In the genomic region with DNA sequence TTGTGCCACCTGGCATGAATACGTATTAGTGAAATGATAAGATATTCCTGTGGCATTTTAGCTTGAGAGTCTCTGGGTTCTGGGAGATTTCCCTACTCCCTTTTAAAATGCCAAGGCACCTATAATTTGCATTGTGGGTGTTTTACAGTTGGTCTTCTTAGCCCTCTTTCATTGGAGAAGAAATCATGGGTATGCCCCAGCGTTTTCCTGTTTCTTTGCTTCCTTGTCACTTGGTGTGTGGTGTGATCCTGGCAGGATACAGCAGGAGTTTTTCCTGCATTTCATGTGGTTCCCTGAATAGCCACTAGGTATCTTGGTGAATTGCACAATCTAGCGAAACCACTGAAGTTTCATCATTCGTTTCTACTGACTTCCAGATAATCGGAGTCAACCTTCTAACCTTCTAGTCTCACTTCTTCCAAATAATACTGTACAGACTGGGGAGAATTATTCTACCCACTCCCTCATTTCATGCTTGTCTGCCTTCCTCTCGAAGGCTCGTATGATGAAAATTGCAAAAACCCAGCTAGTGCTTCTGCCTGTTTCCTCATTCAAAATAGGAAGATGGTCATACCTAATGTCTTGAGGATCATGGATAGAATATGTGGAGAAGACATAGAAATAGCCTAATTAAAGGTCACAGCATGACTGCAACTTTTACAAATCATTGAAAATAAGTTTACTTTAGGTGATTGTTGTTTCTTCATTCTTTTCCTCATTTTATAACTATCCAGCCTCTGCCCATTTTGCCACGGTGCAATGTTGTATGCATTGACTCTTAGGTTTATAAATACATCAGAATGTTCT, we compare ENCODE assay signal across 1 cellular context.
TF ChIP-seq lines count a peak whose summit lies in the region.

No MANE protein-coding gene starts in this region.

TF ChIP-seq in HepG2, 621 proteins besides CTCF, POLR2A, EP300 and RAD21 (continued from another document and continues in another):
- TF ChIP-seq, protein P1, sequence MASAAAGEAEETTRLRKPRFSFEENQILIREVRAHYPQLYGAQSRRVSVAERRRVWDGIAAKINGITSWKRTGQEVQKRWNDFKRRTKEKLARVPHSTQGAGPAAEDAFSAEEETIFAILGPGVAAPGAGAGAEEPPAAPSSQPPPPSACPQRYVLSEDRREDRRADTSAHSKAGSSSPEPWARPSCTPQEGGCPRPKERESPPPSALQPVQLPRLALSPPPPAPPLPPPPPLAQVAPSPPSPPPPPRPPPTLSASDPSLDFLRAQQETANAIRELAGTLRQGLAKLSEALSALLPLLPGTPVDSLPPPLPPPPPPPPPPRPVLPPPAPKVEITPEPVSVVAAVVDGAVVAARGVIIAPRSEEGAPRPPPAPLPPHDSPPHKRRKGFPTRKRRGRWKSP (CRISPR knock-in tag; IDR thresholded peaks at IDR 0.05) = peak; percentile 51; the same call in 1 of the 2 replicates
- no peak for TF ChIP-seq XBP1 (CRISPR knock-in tag; IDR thresholded peaks at IDR 0.05)
- no peak for TF ChIP-seq ZNF615 (CRISPR knock-in tag; IDR thresholded peaks at IDR 0.05; ENCODE audit: borderline replicate concordance)
- TF ChIP-seq, protein P2, sequence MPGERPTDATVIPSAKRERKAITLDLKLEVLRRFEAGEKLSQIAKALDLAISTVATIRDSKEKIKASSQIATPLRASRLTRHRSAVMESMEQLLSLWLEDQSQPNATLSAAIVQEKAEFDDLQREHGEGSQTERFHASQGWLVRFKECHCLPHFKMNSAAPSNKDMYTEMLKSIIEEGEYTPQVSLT (CRISPR knock-in tag; IDR thresholded peaks at IDR 0.05; ENCODE audit: borderline replicate concordance, low read depth) = no peak; the same call in 1 of the 2 replicates
- TF ChIP-seq ATF1 (CRISPR knock-in tag; IDR thresholded peaks at IDR 0.05) = no peak
- no peak for TF ChIP-seq ZNF432 (CRISPR knock-in tag; IDR thresholded peaks at IDR 0.05; ENCODE audit: borderline replicate concordance)
- TF ChIP-seq TBP (CRISPR knock-in tag; IDR thresholded peaks at IDR 0.05) = no peak
- peak; percentile 58; the same call in 1 of the 2 replicates for TF ChIP-seq KAT7 (CRISPR knock-in tag; IDR thresholded peaks at IDR 0.05; ENCODE audit: borderline replicate concordance)
- TF ChIP-seq, protein P3, sequence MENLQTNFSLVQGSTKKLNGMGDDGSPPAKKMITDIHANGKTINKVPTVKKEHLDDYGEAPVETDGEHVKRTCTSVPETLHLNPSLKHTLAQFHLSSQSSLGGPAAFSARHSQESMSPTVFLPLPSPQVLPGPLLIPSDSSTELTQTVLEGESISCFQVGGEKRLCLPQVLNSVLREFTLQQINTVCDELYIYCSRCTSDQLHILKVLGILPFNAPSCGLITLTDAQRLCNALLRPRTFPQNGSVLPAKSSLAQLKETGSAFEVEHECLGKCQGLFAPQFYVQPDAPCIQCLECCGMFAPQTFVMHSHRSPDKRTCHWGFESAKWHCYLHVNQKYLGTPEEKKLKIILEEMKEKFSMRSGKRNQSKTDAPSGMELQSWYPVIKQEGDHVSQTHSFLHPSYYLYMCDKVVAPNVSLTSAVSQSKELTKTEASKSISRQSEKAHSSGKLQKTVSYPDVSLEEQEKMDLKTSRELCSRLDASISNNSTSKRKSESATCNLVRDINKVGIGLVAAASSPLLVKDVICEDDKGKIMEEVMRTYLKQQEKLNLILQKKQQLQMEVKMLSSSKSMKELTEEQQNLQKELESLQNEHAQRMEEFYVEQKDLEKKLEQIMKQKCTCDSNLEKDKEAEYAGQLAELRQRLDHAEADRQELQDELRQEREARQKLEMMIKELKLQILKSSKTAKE (CRISPR knock-in tag; IDR thresholded peaks at IDR 0.05; ENCODE audit: borderline replicate concordance) = no peak
- TF ChIP-seq, protein P4, sequence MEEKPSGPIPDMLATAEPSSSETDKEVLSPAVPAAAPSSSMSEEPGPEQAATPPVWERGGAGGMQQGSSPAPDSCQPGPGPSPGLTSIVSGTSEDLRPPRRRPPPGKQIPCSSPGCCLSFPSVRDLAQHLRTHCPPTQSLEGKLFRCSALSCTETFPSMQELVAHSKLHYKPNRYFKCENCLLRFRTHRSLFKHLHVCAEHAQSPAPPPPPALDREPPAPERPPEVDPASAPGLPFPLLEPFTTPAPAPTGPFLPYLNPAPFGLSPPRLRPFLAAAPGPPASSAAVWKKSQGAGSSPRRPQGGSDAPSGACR (CRISPR knock-in tag; IDR thresholded peaks at IDR 0.05) = no peak
- TF ChIP-seq, protein P5, sequence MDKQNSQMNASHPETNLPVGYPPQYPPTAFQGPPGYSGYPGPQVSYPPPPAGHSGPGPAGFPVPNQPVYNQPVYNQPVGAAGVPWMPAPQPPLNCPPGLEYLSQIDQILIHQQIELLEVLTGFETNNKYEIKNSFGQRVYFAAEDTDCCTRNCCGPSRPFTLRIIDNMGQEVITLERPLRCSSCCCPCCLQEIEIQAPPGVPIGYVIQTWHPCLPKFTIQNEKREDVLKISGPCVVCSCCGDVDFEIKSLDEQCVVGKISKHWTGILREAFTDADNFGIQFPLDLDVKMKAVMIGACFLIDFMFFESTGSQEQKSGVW (CRISPR knock-in tag; IDR thresholded peaks at IDR 0.05; ENCODE audit: borderline replicate concordance) = 0 out of 2 replicates have a peak, but pooled peaks have one; percentile 41
- no peak for TF ChIP-seq ZNF629 (CRISPR knock-in tag; conservative IDR thresholded peaks at IDR 0.05)
- TF ChIP-seq ZFYVE20 (CRISPR knock-in tag; IDR thresholded peaks at IDR 0.05; ENCODE audit: borderline replicate concordance, low read depth) = no peak
- no peak for TF ChIP-seq SMYD3 (CRISPR knock-in tag; IDR thresholded peaks at IDR 0.05)
- TF ChIP-seq, protein P6, sequence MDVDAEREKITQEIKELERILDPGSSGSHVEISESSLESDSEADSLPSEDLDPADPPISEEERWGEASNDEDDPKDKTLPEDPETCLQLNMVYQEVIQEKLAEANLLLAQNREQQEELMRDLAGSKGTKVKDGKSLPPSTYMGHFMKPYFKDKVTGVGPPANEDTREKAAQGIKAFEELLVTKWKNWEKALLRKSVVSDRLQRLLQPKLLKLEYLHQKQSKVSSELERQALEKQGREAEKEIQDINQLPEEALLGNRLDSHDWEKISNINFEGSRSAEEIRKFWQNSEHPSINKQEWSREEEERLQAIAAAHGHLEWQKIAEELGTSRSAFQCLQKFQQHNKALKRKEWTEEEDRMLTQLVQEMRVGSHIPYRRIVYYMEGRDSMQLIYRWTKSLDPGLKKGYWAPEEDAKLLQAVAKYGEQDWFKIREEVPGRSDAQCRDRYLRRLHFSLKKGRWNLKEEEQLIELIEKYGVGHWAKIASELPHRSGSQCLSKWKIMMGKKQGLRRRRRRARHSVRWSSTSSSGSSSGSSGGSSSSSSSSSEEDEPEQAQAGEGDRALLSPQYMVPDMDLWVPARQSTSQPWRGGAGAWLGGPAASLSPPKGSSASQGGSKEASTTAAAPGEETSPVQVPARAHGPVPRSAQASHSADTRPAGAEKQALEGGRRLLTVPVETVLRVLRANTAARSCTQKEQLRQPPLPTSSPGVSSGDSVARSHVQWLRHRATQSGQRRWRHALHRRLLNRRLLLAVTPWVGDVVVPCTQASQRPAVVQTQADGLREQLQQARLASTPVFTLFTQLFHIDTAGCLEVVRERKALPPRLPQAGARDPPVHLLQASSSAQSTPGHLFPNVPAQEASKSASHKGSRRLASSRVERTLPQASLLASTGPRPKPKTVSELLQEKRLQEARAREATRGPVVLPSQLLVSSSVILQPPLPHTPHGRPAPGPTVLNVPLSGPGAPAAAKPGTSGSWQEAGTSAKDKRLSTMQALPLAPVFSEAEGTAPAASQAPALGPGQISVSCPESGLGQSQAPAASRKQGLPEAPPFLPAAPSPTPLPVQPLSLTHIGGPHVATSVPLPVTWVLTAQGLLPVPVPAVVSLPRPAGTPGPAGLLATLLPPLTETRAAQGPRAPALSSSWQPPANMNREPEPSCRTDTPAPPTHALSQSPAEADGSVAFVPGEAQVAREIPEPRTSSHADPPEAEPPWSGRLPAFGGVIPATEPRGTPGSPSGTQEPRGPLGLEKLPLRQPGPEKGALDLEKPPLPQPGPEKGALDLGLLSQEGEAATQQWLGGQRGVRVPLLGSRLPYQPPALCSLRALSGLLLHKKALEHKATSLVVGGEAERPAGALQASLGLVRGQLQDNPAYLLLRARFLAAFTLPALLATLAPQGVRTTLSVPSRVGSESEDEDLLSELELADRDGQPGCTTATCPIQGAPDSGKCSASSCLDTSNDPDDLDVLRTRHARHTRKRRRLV (CRISPR knock-in tag; IDR thresholded peaks at IDR 0.05) = no peak
- TF ChIP-seq, protein P7, sequence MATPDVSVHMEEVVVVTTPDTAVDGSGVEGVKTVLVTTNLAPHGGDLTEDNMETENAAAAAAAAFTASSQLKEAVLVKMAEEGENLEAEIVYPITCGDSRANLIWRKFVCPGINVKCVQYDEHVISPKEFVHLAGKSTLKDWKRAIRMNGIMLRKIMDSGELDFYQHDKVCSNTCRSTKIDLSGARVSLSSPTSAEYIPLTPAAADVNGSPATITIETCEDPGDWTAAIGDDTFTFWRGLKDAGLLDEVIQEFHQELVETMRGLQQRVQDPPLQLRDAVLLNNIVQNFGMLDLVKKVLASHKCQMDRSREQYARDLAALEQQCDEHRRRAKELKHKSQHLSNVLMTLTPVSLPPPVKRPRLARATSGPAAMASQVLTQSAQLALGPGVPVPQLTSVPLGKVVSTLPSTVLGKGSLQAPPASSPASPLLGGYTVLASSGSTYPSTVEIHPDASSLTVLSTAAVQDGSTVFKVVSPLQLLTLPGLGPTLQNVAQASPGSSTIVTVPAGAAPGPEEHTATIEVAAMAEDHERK (CRISPR knock-in tag; IDR thresholded peaks at IDR 0.05; ENCODE audit: low read depth) = no peak; the same call in 1 of the 2 replicates
- TF ChIP-seq FOXM1 (CRISPR knock-in tag; IDR thresholded peaks at IDR 0.05) = no peak
- TF ChIP-seq ZNF577 (CRISPR knock-in tag; IDR thresholded peaks at IDR 0.05; ENCODE audit: borderline replicate concordance, low read depth) = no peak
- TF ChIP-seq ZNF205 (CRISPR knock-in tag; IDR thresholded peaks at IDR 0.05) = no peak
- no peak for TF ChIP-seq HES4 (CRISPR knock-in tag; IDR thresholded peaks at IDR 0.05; ENCODE audit: borderline replicate concordance)
- TF ChIP-seq ZNF274 (CRISPR knock-in tag; IDR thresholded peaks at IDR 0.05) = no peak
- TF ChIP-seq, protein P8, sequence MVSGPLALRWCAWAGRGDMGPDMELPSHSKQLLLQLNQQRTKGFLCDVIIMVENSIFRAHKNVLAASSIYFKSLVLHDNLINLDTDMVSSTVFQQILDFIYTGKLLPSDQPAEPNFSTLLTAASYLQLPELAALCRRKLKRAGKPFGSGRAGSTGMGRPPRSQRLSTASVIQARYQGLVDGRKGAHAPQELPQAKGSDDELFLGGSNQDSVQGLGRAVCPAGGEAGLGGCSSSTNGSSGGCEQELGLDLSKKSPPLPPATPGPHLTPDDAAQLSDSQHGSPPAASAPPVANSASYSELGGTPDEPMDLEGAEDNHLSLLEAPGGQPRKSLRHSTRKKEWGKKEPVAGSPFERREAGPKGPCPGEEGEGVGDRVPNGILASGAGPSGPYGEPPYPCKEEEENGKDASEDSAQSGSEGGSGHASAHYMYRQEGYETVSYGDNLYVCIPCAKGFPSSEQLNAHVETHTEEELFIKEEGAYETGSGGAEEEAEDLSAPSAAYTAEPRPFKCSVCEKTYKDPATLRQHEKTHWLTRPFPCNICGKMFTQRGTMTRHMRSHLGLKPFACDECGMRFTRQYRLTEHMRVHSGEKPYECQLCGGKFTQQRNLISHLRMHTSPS (CRISPR knock-in tag; IDR thresholded peaks at IDR 0.05; ENCODE audit: low read depth) = no peak
- no peak for TF ChIP-seq GTF3A (CRISPR knock-in tag; conservative IDR thresholded peaks at IDR 0.05)
- TF ChIP-seq, protein P9, sequence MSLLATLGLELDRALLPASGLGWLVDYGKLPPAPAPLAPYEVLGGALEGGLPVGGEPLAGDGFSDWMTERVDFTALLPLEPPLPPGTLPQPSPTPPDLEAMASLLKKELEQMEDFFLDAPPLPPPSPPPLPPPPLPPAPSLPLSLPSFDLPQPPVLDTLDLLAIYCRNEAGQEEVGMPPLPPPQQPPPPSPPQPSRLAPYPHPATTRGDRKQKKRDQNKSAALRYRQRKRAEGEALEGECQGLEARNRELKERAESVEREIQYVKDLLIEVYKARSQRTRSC (CRISPR knock-in tag; IDR thresholded peaks at IDR 0.05; ENCODE audit: low read depth) = no peak
- TF ChIP-seq, protein P10, sequence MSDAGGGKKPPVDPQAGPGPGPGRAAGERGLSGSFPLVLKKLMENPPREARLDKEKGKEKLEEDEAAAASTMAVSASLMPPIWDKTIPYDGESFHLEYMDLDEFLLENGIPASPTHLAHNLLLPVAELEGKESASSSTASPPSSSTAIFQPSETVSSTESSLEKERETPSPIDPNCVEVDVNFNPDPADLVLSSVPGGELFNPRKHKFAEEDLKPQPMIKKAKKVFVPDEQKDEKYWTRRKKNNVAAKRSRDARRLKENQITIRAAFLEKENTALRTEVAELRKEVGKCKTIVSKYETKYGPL (CRISPR knock-in tag; IDR thresholded peaks at IDR 0.05) = no peak
- no peak for TF ChIP-seq HMG20A (CRISPR knock-in tag; IDR thresholded peaks at IDR 0.05; ENCODE audit: borderline replicate concordance)
- peak; percentile 66 for TF ChIP-seq GATAD2A (CRISPR knock-in tag; IDR thresholded peaks at IDR 0.05)
- peak; percentile 42 for TF ChIP-seq TEAD3 (CRISPR knock-in tag; optimal IDR thresholded peaks at IDR 0.05; ENCODE audit: borderline replicate concordance)
- TF ChIP-seq ZNF282 (IDR thresholded peaks at IDR 0.05; ENCODE audit: partially characterized antibody) = no peak
